In genomic region chr2:156574112-156574511, GRCh38 we compare ENCODE assay signal across 22 cellular contexts.
DNase-seq lines count a peak whose midpoint lies in the region; ATAC-seq lines count a peak whose summit lies in the region.
"Had no signal": no experiment of that assay in that cellular context is flagged by ENCODE, and none has a peak within 500 bp of the region (broad histone marks: within the 10 kb centered on the region; RNA-seq: fewer than 3 reads in every experiment).

No MANE protein-coding gene starts in this region.

- DNase-seq in NOMO-1 treated with DMSO at 0.1 percent for 48 hours (lab: John Stamatoyannopoulos, UW; ENCODE audit: unreplicated experiment), result peak; percentile 7
- DNase-seq in NOMO-1 treated with dmso at 0.1 percent for 144 hours (lab: John Stamatoyannopoulos, UW; ENCODE audit: unreplicated experiment), result no peak
- no peak for DNase-seq in T-helper 17 cell
- no peak for DNase-seq in AML-193 (lab: John Stamatoyannopoulos, UW)
- no peak for DNase-seq in left colon
- no peak for DNase-seq in amniotic stem cell (lab: John Stamatoyannopoulos, UW)
- DNase-seq: ACHN; Calu3; CD8-positive, alpha-beta memory T cell; DMS153; Karpas-422; NCI-H1694; NCI-H2081; NCI-H2171; NCI-H524 treated with DMSO at 0.1 percent for 48 hours; NCI-H82; PC-3; Right ventricle myocardium superior had no signal

- ATAC-seq in GM21447 (IDR thresholded peaks at IDR 0.05; ENCODE audit: unreplicated experiment), result peak; percentile 45
- no peak for ATAC-seq in T-helper 17 cell
- no peak for ATAC-seq in stimulated activated memory B cell treated with anti-CD40 and anti-IgM and Interleukin-4, amounts not matched to agents 10 μg/mL and 1 μg/mL and 100 μg/mL, for 72 hours
- no peak for ATAC-seq in left colon
- ATAC-seq: GM23338, PC-3 had no signal

- H3K9me3 ChIP-seq in T-helper 17 cell (ENCODE audit: control insufficient read depth, low read length, poor library complexity, severe bottlenecking), result no peaks in the 10 kb centered on the region
- H3K9me3 ChIP-seq: HAP-1 had no signal

- peaks cover 4% of the 10 kb centered on the region for H3K9me3 Mint-ChIP-seq in stimulated activated memory B cell treated with anti-CD40 and anti-IgM and Interleukin-4, amounts not matched to agents 10 μg/mL and 1 μg/mL and 100 μg/mL, for 72 hours
- H3K9me3 Mint-ChIP-seq: CD8-positive, alpha-beta memory T cell; GM23338 had no signal

- H3K27ac Mint-ChIP-seq in T-helper 17 cell, result peak overlapping the region; percentile 1
- H3K27ac Mint-ChIP-seq in stimulated activated memory B cell treated with anti-CD40 and anti-IgM and Interleukin-4, amounts not matched to agents 10 μg/mL and 1 μg/mL and 100 μg/mL, for 72 hours, result peak overlapping the region; percentile 75
- H3K27ac Mint-ChIP-seq: GM23338 had no signal

- peaks cover 5% of the 10 kb centered on the region for H3K4me1 Mint-ChIP-seq in T-helper 17 cell
- peaks cover 25% of the 10 kb centered on the region for H3K4me1 Mint-ChIP-seq in stimulated activated memory B cell treated with anti-CD40 and anti-IgM and Interleukin-4, amounts not matched to agents 10 μg/mL and 1 μg/mL and 100 μg/mL, for 72 hours

- no peaks in the 10 kb centered on the region for H3K27me3 Mint-ChIP-seq in T-helper 17 cell
- no peaks in the 10 kb centered on the region for H3K27me3 Mint-ChIP-seq in stimulated activated memory B cell treated with anti-CD40 and anti-IgM and Interleukin-4, amounts not matched to agents 10 μg/mL and 1 μg/mL and 100 μg/mL, for 72 hours
- H3K27me3 Mint-ChIP-seq: CD8-positive, alpha-beta memory T cell had no signal

- intact Hi-C loops in left colon (cut with DNase I, micrococcal nuclease), result no loop called here

- peaks cover 15% of the 10 kb centered on the region for H3K36me3 Mint-ChIP-seq in T-helper 17 cell (ENCODE audit: low read depth)
- H3K36me3 Mint-ChIP-seq in stimulated activated memory B cell treated with anti-CD40 and anti-IgM and Interleukin-4, amounts not matched to agents 10 μg/mL and 1 μg/mL and 100 μg/mL, for 72 hours, result peaks cover 66% of the 10 kb centered on the region

- H3K4me3 Mint-ChIP-seq in T-helper 17 cell, result no peak overlapping the region
- peak overlapping the region; percentile 42 for H3K4me3 Mint-ChIP-seq in stimulated activated memory B cell treated with anti-CD40 and anti-IgM and Interleukin-4, amounts not matched to agents 10 μg/mL and 1 μg/mL and 100 μg/mL, for 72 hours
- H3K4me3 Mint-ChIP-seq: CD8-positive, alpha-beta memory T cell; GM23338 had no signal
